ENCODE assay signal across 8 cellular contexts in genomic region chr9:35162605-35163315, GRCh38. TPM values are rescaled to one million over a fixed set of nuclear protein-coding genes. Genes with fewer than 3 reads are reported as not detected.
DNase-seq lines count a peak whose midpoint lies in the region; TF ChIP-seq lines count a peak whose summit lies in the region.

No MANE protein-coding gene starts in this region.

- H4K20me1 ChIP-seq in fibroblast of lung (ENCODE audit: control insufficient read depth, extremely low read depth, insufficient read depth, low read length), result no peaks in the 10 kb centered on the region

- peak; percentile 20 for DNase-seq in NCI-H2107 treated with DMSO at 0.1 percent for 48 hours (lab: John Stamatoyannopoulos, UW; ENCODE audit: unreplicated experiment)
- DNase-seq in NCI-H2107 (lab: John Stamatoyannopoulos, UW), result no peak
- no peak for DNase-seq in SK-N-MC (ENCODE audit: low read depth, low spot score)
- DNase-seq in fibroblast of lung (ENCODE audit: low read depth in 2 of 2), result peak; percentile 5 to 7
- peak; percentile 41 for DNase-seq in pons (ENCODE audit: low spot score)
- no peak for DNase-seq in NOMO-1 treated with dmso at 0.1 percent for 144 hours (lab: John Stamatoyannopoulos, UW; ENCODE audit: unreplicated experiment)
- no peak for DNase-seq in NCI-H526 treated with DMSO at 0.1 percent for 48 hours (lab: John Stamatoyannopoulos, UW)
- no peak for DNase-seq in HuH-7.5 (ENCODE audit: low spot score)

- H3K27ac ChIP-seq in SK-N-MC, result no peak overlapping the region
- H3K27ac ChIP-seq in fibroblast of lung (ENCODE audit: insufficient read depth, low read length), result peak overlapping the region; percentile 83

- H3K9me3 ChIP-seq in SK-N-MC (ENCODE audit: low read depth, low read length) (no peaks in the 10 kb centered on the region), fibroblast of lung (ENCODE audit: control insufficient read depth, insufficient read depth, low read depth, low read length) (no peaks in the 10 kb centered on the region)

- peak overlapping the region; percentile 67 for H3K4me2 ChIP-seq in fibroblast of lung (ENCODE audit: extremely low read depth, insufficient read depth, low read length)

- H3K36me3 ChIP-seq in SK-N-MC (ENCODE audit: insufficient read depth, low read length), result no peaks in the 10 kb centered on the region
- H3K36me3 ChIP-seq in fibroblast of lung (ENCODE audit: control insufficient read depth, insufficient read depth, low read length), result no peaks in the 10 kb centered on the region

- H3K9ac ChIP-seq in SK-N-MC (ENCODE audit: insufficient read length) (peak overlapping the region; percentile 77), fibroblast of lung (ENCODE audit: insufficient read depth, low read length) (peak overlapping the region; percentile 82)

- no peaks in the 10 kb centered on the region for H3K27me3 ChIP-seq in fibroblast of lung (ENCODE audit: control insufficient read depth, insufficient read depth, low read length)

- H2AFZ ChIP-seq in fibroblast of lung (ENCODE audit: low read length), result peak overlapping the region; percentile 97

- H3K4me3 ChIP-seq in SK-N-MC (peak overlapping the region; percentile 97), fibroblast of lung (replicated peaks in 1 of 4; ENCODE audit: control extremely low read depth in 1 of 4, insufficient read depth in 1 of 4, low read depth in 3 of 4, low read length in 4 of 4) (peak overlapping the region; percentile 70 to 98 (median 93))

- no peak for TF ChIP-seq CTCF in fibroblast of lung (conservative IDR thresholded peaks at IDR 0.05 in 1 of 2, IDR thresholded peaks at IDR 0.05 in 1 of 2; ENCODE audit: low read depth in 1 of 2, low read length in 2 of 2)

- H3K4me1 ChIP-seq in fibroblast of lung (ENCODE audit: control insufficient read depth, extremely low read depth, insufficient read depth, low read length), result no peaks in the 10 kb centered on the region

- H3K79me2 ChIP-seq in fibroblast of lung (ENCODE audit: control insufficient read depth, insufficient read depth, low read length), result no peaks in the 10 kb centered on the region

RNA-seq across cellular contexts. Expression of gene UNC13B, which starts 1.0 kb away (rescaled TPM):
- 20.8 and 38.3 TPM in 2 replicates for total RNA-seq in fibroblast of lung
- polyA plus RNA-seq in fibroblast of lung, result 9.7 and 21.6 TPM in 2 replicates
- 9.5 and 19.2 TPM in 2 replicates for polyA plus RNA-seq in fibroblast of lung (2012)
- polyA minus RNA-seq in fibroblast of lung (ENCODE audit: low replicate concordance), result 30.2 and 61.2 TPM in 2 replicates

RNA-seq across cellular contexts. Expression of gene ATOSB, which starts 47.1 kb away (rescaled TPM):
- total RNA-seq in fibroblast of lung, result 8.7 and 18.2 TPM in 2 replicates
- 24.5 and 25.4 TPM in 2 replicates for polyA plus RNA-seq in fibroblast of lung
- polyA plus RNA-seq in fibroblast of lung (2012), result 17.8 and 23.4 TPM in 2 replicates
- 40.4 and 43.1 TPM in 2 replicates for polyA minus RNA-seq in fibroblast of lung (ENCODE audit: low replicate concordance)

RNA-seq across cellular contexts. Expression of gene STOML2, which starts 59.8 kb away (rescaled TPM):
- total RNA-seq in fibroblast of lung, result 170 and 178 TPM in 2 replicates
- polyA plus RNA-seq in fibroblast of lung, result 94.0 and 144 TPM in 2 replicates
- 100 and 153 TPM in 2 replicates for polyA plus RNA-seq in fibroblast of lung (2012)
- 141 and 161 TPM in 2 replicates for polyA minus RNA-seq in fibroblast of lung (ENCODE audit: low replicate concordance)

Comparison
In these comparisons a context has a peak if more than half of its experiments do, and no peak if none do; other contexts are left out.
1. DNase-seq: peak in NCI-H2107 treated with DMSO at 0.1 percent for 48 hours (single experiment), fibroblast of lung (2 of 2) and pons (single experiment); none in NCI-H2107 (single experiment), SK-N-MC (single experiment), NOMO-1 treated with dmso at 0.1 percent for 144 hours (single experiment), NCI-H526 treated with DMSO at 0.1 percent for 48 hours (single experiment) and HuH-7.5 (single experiment).